19 cellular contexts compared by ENCODE assay signal in genomic region chr9:20732118-20732517, GRCh38. TPM values are rescaled to one million over a fixed set of nuclear protein-coding genes. Genes with fewer than 3 reads are reported as not detected.
A peak's percentile ranks its signal among the peaks of the same experiment; 100 is the strongest.
DNase-seq lines count a peak whose midpoint lies in the region; ATAC-seq, FAIRE-seq and TF ChIP-seq lines count a peak whose summit lies in the region.
"Had no signal": no experiment of that assay in that cellular context is flagged by ENCODE, and none has a peak within 500 bp of the region (broad histone marks: within the 10 kb centered on the region; RNA-seq: fewer than 3 reads in every experiment).

No MANE protein-coding gene starts in this region.

- ATAC-seq in GM19324 (IDR thresholded peaks at IDR 0.05; ENCODE audit: low FRiP score, unreplicated experiment) = no peak
- ATAC-seq: left lung; natural killer cell; right cardiac atrium; stimulated activated effector memory CD8-positive, alpha-beta T cell treated with anti-CD3 and anti-CD28 coated beads, Interleukin-12 subunit alpha, Interleukin-12 subunit beta, amount 100 ng/mL, for 72 hours; upper lobe of right lung had no signal

- no peaks in the 10 kb centered on the region for H3F3A ChIP-seq in neural progenitor cell (ENCODE audit: low read depth)

- no peaks in the 10 kb centered on the region for H3K36me3 ChIP-seq in neural progenitor cell
- H3K36me3 ChIP-seq: left lung, upper lobe of right lung had no signal

- DNase-seq in H54 (ENCODE audit: insufficient read length, low spot score) (peak; percentile 18), NCI-H460 (ENCODE audit: extremely low read depth, low read depth) (peak; percentile 62), dermis blood vessel endothelial cell (peak; percentile 90), pulmonary artery endothelial cell (ENCODE audit: low read depth, low spot score) (peak; percentile 97), cerebellum (ENCODE audit: low spot score) (no peak), neural progenitor cell (ENCODE audit: low spot score) (no peak)
- DNase-seq: activated gamma-delta T cell; CD4-positive, alpha-beta memory T cell; Kasumi-1; left lung; natural killer cell; NCI-H2029 treated with DMSO at 0.1 percent for 48 hours; right cardiac atrium; SIG-M5; stimulated activated CD4-positive, alpha-beta T cell treated with anti-CD3 and anti-CD28 coated beads, Interleukin-4, amount 100 ng/mL, for 4 hours; upper lobe of right lung had no signal

- peaks cover 2% of the 10 kb centered on the region for H3K27me3 Mint-ChIP-seq in neural progenitor cell (ENCODE audit: insufficient read depth, low read depth)
- H3K27me3 Mint-ChIP-seq: CD4-positive, alpha-beta memory T cell had no signal

- H3K4me3 Mint-ChIP-seq in neural progenitor cell = no peak overlapping the region
- H3K4me3 Mint-ChIP-seq: CD4-positive, alpha-beta memory T cell; natural killer cell; stimulated activated effector memory CD8-positive, alpha-beta T cell treated with anti-CD3 and anti-CD28 coated beads, Interleukin-12 subunit alpha, Interleukin-12 subunit beta, amount 100 ng/mL, for 72 hours had no signal

- H4K20me1 ChIP-seq in neural progenitor cell (ENCODE audit: low read depth) = no peaks in the 10 kb centered on the region

- H3K9me3 Mint-ChIP-seq in neural progenitor cell = no peaks in the 10 kb centered on the region
- H3K9me3 Mint-ChIP-seq: natural killer cell; stimulated activated effector memory CD8-positive, alpha-beta T cell treated with anti-CD3 and anti-CD28 coated beads, Interleukin-12 subunit alpha, Interleukin-12 subunit beta, amount 100 ng/mL, for 72 hours had no signal

- H3K4me1 Mint-ChIP-seq in neural progenitor cell = no peaks in the 10 kb centered on the region

- H3K36me3 Mint-ChIP-seq in neural progenitor cell = peaks cover 9% of the 10 kb centered on the region
- H3K36me3 Mint-ChIP-seq: natural killer cell; stimulated activated effector memory CD8-positive, alpha-beta T cell treated with anti-CD3 and anti-CD28 coated beads, Interleukin-12 subunit alpha, Interleukin-12 subunit beta, amount 100 ng/mL, for 72 hours had no signal

- no peak overlapping the region for H3K4me2 ChIP-seq in neural progenitor cell
- H3K4me2 ChIP-seq: hepatocyte had no signal

- no peaks in the 10 kb centered on the region for H3K4me1 ChIP-seq in neural progenitor cell
- H3K4me1 ChIP-seq: upper lobe of right lung had no signal

- H3K27me3 ChIP-seq in neural progenitor cell = no peaks in the 10 kb centered on the region
- H3K27me3 ChIP-seq: hepatocyte, left lung, upper lobe of right lung had no signal

- FAIRE-seq in H54 (lab: Jason Lieb, UNC) = peak; percentile 91

- H2AFZ ChIP-seq in neural progenitor cell (replicated peaks) = no peak overlapping the region
- H2AFZ ChIP-seq: hepatocyte had no signal

- no peak for TF ChIP-seq POLR2A in H54 (IDR thresholded peaks at IDR 0.05; ENCODE audit: low read depth, low read length)

- no peaks in the 10 kb centered on the region for H3K79me2 ChIP-seq in neural progenitor cell (ENCODE audit: low read depth)

- no peak overlapping the region for H3K27ac ChIP-seq in neural progenitor cell
- H3K27ac ChIP-seq: hepatocyte, left lung, upper lobe of right lung had no signal

- H3K9ac ChIP-seq in neural progenitor cell = no peak overlapping the region

- TF ChIP-seq CTCF in neural progenitor cell (IDR thresholded peaks at IDR 0.05) = no peak

- no peak overlapping the region for H3K27ac Mint-ChIP-seq in neural progenitor cell
- H3K27ac Mint-ChIP-seq: natural killer cell; stimulated activated effector memory CD8-positive, alpha-beta T cell treated with anti-CD3 and anti-CD28 coated beads, Interleukin-12 subunit alpha, Interleukin-12 subunit beta, amount 100 ng/mL, for 72 hours had no signal

- no peak overlapping the region for H3K4me3 ChIP-seq in neural progenitor cell
- H3K4me3 ChIP-seq: hepatocyte, left lung, upper lobe of right lung had no signal

- H3K9me3 ChIP-seq in neural progenitor cell (ENCODE audit: low read depth) = no peaks in the 10 kb centered on the region
- H3K9me3 ChIP-seq: left lung, upper lobe of right lung had no signal

RNA-seq across cellular contexts. Expression of gene FOCAD, which starts 48.1 kb away (rescaled TPM):
- 20.0 and 22.9 TPM in 2 replicates for total RNA-seq in NCI-H460 (2014; rRNA removed; shearing (Covaris generic))
- 18.8 and 23.2 TPM in 2 replicates for polyA plus RNA-seq in NCI-H460 (2014; cell fraction: nucleus; rRNA removed)
- total RNA-seq in dermis blood vessel endothelial cell = 90.0 and 135 TPM in 2 replicates
- 88.4 and 127 TPM in 2 replicates for total RNA-seq in pulmonary artery endothelial cell
- total RNA-seq in cerebellum = 97.0 TPM
- total RNA-seq in neural progenitor cell (ENCODE audit: low replicate concordance) = 92.9 and 146 TPM in 2 replicates

Comparison
In these comparisons a context has a peak if more than half of its experiments do, and no peak if none do; other contexts are left out.
1. DNase-seq: peak in H54 (single experiment), NCI-H460 (single experiment), dermis blood vessel endothelial cell (single experiment) and pulmonary artery endothelial cell (single experiment); none in cerebellum (single experiment) and neural progenitor cell (single experiment).